ENCODE assay signal across 17 cellular contexts in the genomic region with DNA sequence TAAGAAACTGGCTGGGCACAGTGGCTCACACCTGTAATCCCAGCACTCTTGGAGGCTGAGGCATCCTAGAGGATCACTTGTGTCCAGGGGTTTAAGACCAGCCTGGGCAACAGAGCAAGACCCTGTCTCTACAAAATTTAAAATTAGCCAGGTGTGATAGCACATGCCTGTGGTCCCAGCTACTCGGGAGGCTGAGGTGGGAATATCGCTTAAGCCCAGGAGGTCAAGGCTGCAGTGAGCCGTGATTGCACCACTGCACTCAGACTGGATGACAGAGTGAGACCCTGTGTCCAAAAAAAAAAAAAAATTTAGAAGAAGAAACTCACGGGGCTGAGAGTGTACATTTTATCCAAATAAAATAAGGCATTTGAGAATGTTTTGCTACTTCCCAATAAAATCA. TPM values are rescaled to one million over a fixed set of nuclear protein-coding genes. Genes with fewer than 3 reads are reported as not detected.
A peak's percentile ranks its signal among the peaks of the same experiment; 100 is the strongest.
DNase-seq lines count a peak whose midpoint lies in the region; ATAC-seq and TF ChIP-seq lines count a peak whose summit lies in the region.
"Had no signal": no experiment of that assay in that cellular context is flagged by ENCODE, and none has a peak within 500 bp of the region (broad histone marks: within the 10 kb centered on the region; RNA-seq: fewer than 3 reads in every experiment).

No MANE protein-coding gene starts in this region.

- H3K4me3 ChIP-seq in left ventricle myocardium inferior, result peak overlapping the region; percentile 64
- H3K4me3 ChIP-seq in coronary artery, result peak overlapping the region; percentile 68
- H3K4me3 ChIP-seq in psoas muscle, result peak overlapping the region; percentile 58
- H3K4me3 ChIP-seq in vagina, result peak overlapping the region in 1 of 2 donors; percentile 21
- no peak overlapping the region for H3K4me3 ChIP-seq in BE2C (ENCODE audit: low read depth, low read length)

- H3K36me3 ChIP-seq in left ventricle myocardium inferior (peaks cover 10% of the 10 kb centered on the region), psoas muscle (ENCODE audit: insufficient read depth in 1 of 2, low read depth in 1 of 2) (peaks cover 0 to 14% of the 10 kb centered on the region in 2 donors), vagina (no peaks in the 10 kb centered on the region), BE2C (peaks cover 12% of the 10 kb centered on the region)

- WGBS in psoas muscle, 3 donors, result 69 to 78% (median 76%) methylated on average over 4 of the region's 4 CpGs

- peak overlapping the region; percentile 93 for H3K27ac ChIP-seq in left ventricle myocardium inferior (replicated peaks)
- H3K27ac ChIP-seq in coronary artery, result peak overlapping the region; percentile 83 to 92
- H3K27ac ChIP-seq in psoas muscle, result peak overlapping the region; percentile 71
- peak overlapping the region; percentile 38 for H3K27ac ChIP-seq in vagina

- H3K27me3 ChIP-seq in left ventricle myocardium inferior (ENCODE audit: low read depth) (no peaks in the 10 kb centered on the region), psoas muscle (ENCODE audit: insufficient read depth in 3 of 3, low read length in 2 of 3) (no peaks in the 10 kb centered on the region), vagina (no peaks in the 10 kb centered on the region), BE2C (no peaks in the 10 kb centered on the region)

- intact Hi-C loops in left ventricle myocardium inferior (cut with micrococcal nuclease) (no loop called here), left cardiac atrium (cut with DNase I) (no loop called here), psoas muscle (cut with DNase I) (no loop called here), vagina (cut with DNase I) (no loop called here)

- no peak for ATAC-seq in left cardiac atrium
- no peak for ATAC-seq in psoas muscle
- ATAC-seq: CD8-positive, alpha-beta T cell had no signal

- TF ChIP-seq CTCF in left ventricle myocardium inferior (IDR thresholded peaks at IDR 0.05; ENCODE audit: borderline replicate concordance) (no peak), coronary artery (IDR thresholded peaks at IDR 0.05) (no peak), psoas muscle (IDR thresholded peaks at IDR 0.05) (no peak), vagina (IDR thresholded peaks at IDR 0.05) (no peak), BE2C (IDR thresholded peaks at IDR 0.05; ENCODE audit: low read depth, low read length) (no peak)

- H3K4me1 ChIP-seq in left ventricle myocardium inferior (peaks cover 93% of the 10 kb centered on the region), psoas muscle (peaks cover 19% of the 10 kb centered on the region), vagina (peaks cover 8% of the 10 kb centered on the region), BE2C (no peaks in the 10 kb centered on the region; the same call in 1 of the 2 replicates)

- H3K9me3 ChIP-seq in left ventricle myocardium inferior (replicated peaks) (no peaks in the 10 kb centered on the region), psoas muscle (no peaks in the 10 kb centered on the region), vagina (no peaks in the 10 kb centered on the region), BE2C (no peaks in the 10 kb centered on the region)

- DNase-seq in left ventricle myocardium inferior (no peak), left cardiac atrium (no peak), coronary artery (ENCODE audit: low spot score) (no peak), psoas muscle (no peak), vagina (ENCODE audit: extremely low spot score in 2 of 2) (no peak), NOMO-1 (lab: John Stamatoyannopoulos, UW; ENCODE audit: unreplicated experiment in 2 of 2) (no peak), BE2C (no peak)
- no peak for DNase-seq in activated CD8-positive, alpha-beta memory T cell treated with anti-CD3 and anti-CD28 coated beads for 24 hours
- DNase-seq: ACHN; CD8-positive, alpha-beta T cell; DMS 273 treated with DMSO at 0.1 percent for 48 hours; EL; HCEC 1CT; SIG-M5 had no signal

- TF ChIP-seq POLR2A in vagina (IDR thresholded peaks at IDR 0.05), result no peak

RNA-seq across cellular contexts. Expression of a gene that starts 58.9 kb away (rescaled TPM):
- total RNA-seq in left ventricle myocardium inferior, result not detected
- total RNA-seq in left cardiac atrium, result not detected
- total RNA-seq in psoas muscle, result not detected
- not detected for polyA plus RNA-seq in psoas muscle
- not detected for total RNA-seq in vagina
- not detected for polyA plus RNA-seq in BE2C (2012; ENCODE audit: insufficient read depth, insufficient read length, low read depth)
- total RNA-seq: CD8-positive, alpha-beta T cell; LHCN-M2 had no signal
- polyA plus RNA-seq: BJ, IgD-negative memory B cell had no signal

RNA-seq across cellular contexts. Expression of a gene that starts 59.1 kb away (rescaled TPM):
- total RNA-seq in left ventricle myocardium inferior (0.38 TPM), left cardiac atrium (1 to 10 TPM; 1.0 to 2.1 TPM), psoas muscle (under 1 TPM; 0.11 to 0.34 (median 0.20) TPM), vagina (3.9 TPM)
- under 1 TPM; 0.01 to 0.09 (median 0.07) TPM for polyA plus RNA-seq in psoas muscle
- polyA plus RNA-seq in BE2C (2012; ENCODE audit: insufficient read depth, insufficient read length, low read depth), result 2.0 TPM

Comparison
In these comparisons a context has a peak if more than half of its experiments do, and no peak if none do; other contexts are left out.
1. H3K27ac ChIP-seq: peak in every context shown above with its lines; median percentile 93 in left ventricle myocardium inferior; 88 in coronary artery; 71 in psoas muscle; 38 in vagina.